In genomic region chr22:32660292-32660691, GRCh38 we compare ENCODE assay signal across 8 cellular contexts.
DNase-seq lines count a peak whose midpoint lies in the region; ATAC-seq and TF ChIP-seq lines count a peak whose summit lies in the region.

No MANE protein-coding gene starts in this region.

- no peaks in the 10 kb centered on the region for H3K9me3 Mint-ChIP-seq in CD8-positive, alpha-beta T cell
- no peaks in the 10 kb centered on the region for H3K9me3 Mint-ChIP-seq in activated naive CD4-positive, alpha-beta T cell treated with anti-CD3 and anti-CD28 coated beads for 36 hours

- no peak for TF ChIP-seq POLR2A in heart left ventricle (IDR thresholded peaks at IDR 0.05)

- H3K36me3 Mint-ChIP-seq in CD8-positive, alpha-beta T cell = no peaks in the 10 kb centered on the region
- no peaks in the 10 kb centered on the region for H3K36me3 Mint-ChIP-seq in activated naive CD4-positive, alpha-beta T cell treated with anti-CD3 and anti-CD28 coated beads for 36 hours (ENCODE audit: low read depth)

- DNase-seq in CD8-positive, alpha-beta T cell = peak; percentile 8 to 64 (median 51)
- peak; percentile 46 to 83 for DNase-seq in HL-60 (ENCODE audit: low read depth in 1 of 2, low spot score in 1 of 2)
- peak; percentile 82 for DNase-seq in RPMI7951 (ENCODE audit: low read depth)
- DNase-seq in activated naive CD4-positive, alpha-beta T cell treated with anti-CD3 and anti-CD28 coated beads for 36 hours = peak; percentile 78
- peak; percentile 66 to 79 (median 73) for DNase-seq in heart left ventricle
- DNase-seq in renal cortical epithelial cell (ENCODE audit: low read depth) = peak; percentile 20
- DNase-seq in NCI-H2196 treated with DMSO at 0.1 percent for 48 hours (lab: John Stamatoyannopoulos, UW; ENCODE audit: unreplicated experiment) = no peak

- no peak overlapping the region for H3K4me3 ChIP-seq in CD8-positive, alpha-beta T cell (ENCODE audit: low read depth, low read length)
- no peak overlapping the region for H3K4me3 ChIP-seq in HL-60 (replicated peaks; ENCODE audit: insufficient read depth, low read length)
- no peak overlapping the region for H3K4me3 ChIP-seq in heart left ventricle

- ATAC-seq in CD8-positive, alpha-beta T cell = no peak
- ATAC-seq in heart left ventricle = peak in 3 of 4 donors; percentile 64 to 79 (median 78)
- no peak for ATAC-seq in GM21723 (IDR thresholded peaks at IDR 0.05; ENCODE audit: unreplicated experiment)

- TF ChIP-seq CTCF in CD8-positive, alpha-beta T cell (IDR thresholded peaks at IDR 0.05) = peak; percentile 61
- no peak for TF ChIP-seq CTCF in HL-60 (IDR thresholded peaks at IDR 0.05; ENCODE audit: insufficient read depth, low read length)
- peak; percentile 66 to 88 (median 74) for TF ChIP-seq CTCF in heart left ventricle (IDR thresholded peaks at IDR 0.05)

- peaks cover 4% of the 10 kb centered on the region for H3K4me1 Mint-ChIP-seq in CD8-positive, alpha-beta T cell (ENCODE audit: low read depth)
- no peaks in the 10 kb centered on the region for H3K4me1 Mint-ChIP-seq in activated naive CD4-positive, alpha-beta T cell treated with anti-CD3 and anti-CD28 coated beads for 36 hours (ENCODE audit: low read depth)

- no peaks in the 10 kb centered on the region for H3K36me3 ChIP-seq in CD8-positive, alpha-beta T cell (ENCODE audit: insufficient read depth, low read length)
- H3K36me3 ChIP-seq in heart left ventricle = no peaks in the 10 kb centered on the region

- H3K9me3 ChIP-seq in CD8-positive, alpha-beta T cell (ENCODE audit: low read length) = no peaks in the 10 kb centered on the region
- H3K9me3 ChIP-seq in heart left ventricle = no peaks in the 10 kb centered on the region

- H3K27me3 Mint-ChIP-seq in CD8-positive, alpha-beta T cell (ENCODE audit: low read depth) = peaks cover 6% of the 10 kb centered on the region
- no peaks in the 10 kb centered on the region for H3K27me3 Mint-ChIP-seq in activated naive CD4-positive, alpha-beta T cell treated with anti-CD3 and anti-CD28 coated beads for 36 hours (ENCODE audit: low read depth)

- H3K27ac Mint-ChIP-seq in CD8-positive, alpha-beta T cell = no peak overlapping the region
- H3K27ac Mint-ChIP-seq in activated naive CD4-positive, alpha-beta T cell treated with anti-CD3 and anti-CD28 coated beads for 36 hours = no peak overlapping the region

- POLR2A ChIA-PET in CD8-positive, alpha-beta T cell (lab: Charles Lee) = no interaction called here

- no peak overlapping the region for H3K27ac ChIP-seq in CD8-positive, alpha-beta T cell (ENCODE audit: low read depth, low read length)
- H3K27ac ChIP-seq in HL-60 (replicated peaks) (no peak overlapping the region), heart left ventricle (peak overlapping the region in 3 of 12 donors; percentile 32 to 69 (median 42))

- no peaks in the 10 kb centered on the region for H3K4me1 ChIP-seq in CD8-positive, alpha-beta T cell (ENCODE audit: insufficient read depth, low read length)
- H3K4me1 ChIP-seq in heart left ventricle = peaks cover 0 to 27% (median 0%) of the 10 kb centered on the region in 12 donors

- 27 to 33% (median 29%) methylated on average over 9 of the region's 9 CpGs for WGBS in heart left ventricle, 4 donors

- CTCF ChIA-PET in CD8-positive, alpha-beta T cell (lab: Charles Lee) = interaction anchor here (0.5 to 10.3 kb wide), 18 partner anchors 9 to 331 kb away, joined by 3 to 137 read pairs (median 4); no protein-coding TSS in a partner anchor
- CTCF ChIA-PET in activated naive CD4-positive, alpha-beta T cell treated with anti-CD3 and anti-CD28 coated beads for 36 hours (lab: Charles Lee) = interaction anchor here (0.9 to 8.4 kb wide), 17 partner anchors 10 to 326 kb away, joined by 3 to 125 read pairs (median 4); no protein-coding TSS in a partner anchor

- H3K27me3 ChIP-seq in CD8-positive, alpha-beta T cell (ENCODE audit: insufficient read depth, low read length) = no peaks in the 10 kb centered on the region
- no peaks in the 10 kb centered on the region for H3K27me3 ChIP-seq in HL-60 (ENCODE audit: insufficient read depth, poor library complexity, severe bottlenecking)
- no peaks in the 10 kb centered on the region for H3K27me3 ChIP-seq in heart left ventricle

- intact Hi-C loops in CD8-positive, alpha-beta T cell (cut with DNase I, micrococcal nuclease) = loop anchor here in 1 of 2 experiments (1.0 to 2.0 kb wide), 3 partner anchors 131 to 341 kb away; no protein-coding TSS in a partner anchor
- intact Hi-C loops in activated naive CD4-positive, alpha-beta T cell treated with anti-CD3 and anti-CD28 coated beads for 36 hours (cut with micrococcal nuclease) = loop anchor here (1.0 to 5.0 kb wide), 5 partner anchors 133 to 342 kb away; no protein-coding TSS in a partner anchor
- intact Hi-C loops in heart left ventricle (cut with DNase I) = loop anchor here in 9 of 10 donors (1.0 to 10.0 kb wide), 15 partner anchors 105 to 342 kb away; no protein-coding TSS in a partner anchor

- no peak overlapping the region for H3K4me3 Mint-ChIP-seq in CD8-positive, alpha-beta T cell
- no peak overlapping the region for H3K4me3 Mint-ChIP-seq in activated naive CD4-positive, alpha-beta T cell treated with anti-CD3 and anti-CD28 coated beads for 36 hours

Comparison
In these comparisons a context has a peak if more than half of its experiments do, and no peak if none do; other contexts are left out.
1. ATAC-seq: peak in heart left ventricle (3 of 4); none in CD8-positive, alpha-beta T cell (single experiment) and GM21723 (single experiment).